In the genomic region with DNA sequence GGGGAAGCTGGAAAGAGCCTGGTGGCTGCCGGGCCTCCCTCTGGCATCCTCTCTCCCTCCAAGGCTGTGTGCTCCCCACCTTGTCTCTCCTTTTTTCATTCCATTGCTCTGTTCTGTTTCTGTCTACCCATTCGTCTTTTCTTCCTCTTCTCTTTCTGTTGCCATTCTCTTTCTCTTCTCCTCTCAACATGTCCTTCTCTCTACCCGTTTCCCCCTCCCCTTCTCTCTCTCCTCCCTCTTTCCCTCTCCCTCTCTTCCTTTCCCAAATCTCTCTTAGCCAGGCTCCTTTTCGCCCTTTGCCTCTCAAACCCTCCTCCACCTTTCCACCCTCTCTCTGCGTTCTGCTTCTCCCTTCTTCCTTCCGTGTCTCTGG, we compare ENCODE assay signal across 21 cellular contexts. TPM values are rescaled to one million over a fixed set of nuclear protein-coding genes. Genes with fewer than 3 reads are reported as not detected.
"Had no signal": no experiment of that assay in that cellular context is flagged by ENCODE, and none has a peak within 500 bp of the region (broad histone marks: within the 10 kb centered on the region; RNA-seq: fewer than 3 reads in every experiment).

No MANE protein-coding gene starts in this region.

- H3K27ac ChIP-seq: brain microvascular endothelial cell, cardiac muscle cell had no signal

- H3K9me3 Mint-ChIP-seq: T-helper 1 cell treated with Interleukin-12 subunit alpha and Interleukin-12 subunit beta and Interleukin-4 antibody, amounts not matched to agents 30 μg/mL and 1 μg/mL, for 36 hours had no signal

- H3K36me3 Mint-ChIP-seq: activated naive CD8-positive, alpha-beta T cell had no signal

- H3K4me3 Mint-ChIP-seq: activated CD8-positive, alpha-beta T cell treated with anti-CD3 and anti-CD28 coated beads, Interleukin-2, amount 10 ng/mL, durations not matched to agents 7 days and 5 days; activated naive CD8-positive, alpha-beta T cell; T-helper 1 cell treated with Interleukin-12 subunit alpha and Interleukin-12 subunit beta and Interleukin-4 antibody, amounts not matched to agents 30 μg/mL and 1 μg/mL, for 36 hours had no signal

- H3K27me3 ChIP-seq: brain microvascular endothelial cell, cardiac muscle cell had no signal

- H3K36me3 ChIP-seq: brain microvascular endothelial cell, cardiac muscle cell had no signal

- H3K27ac Mint-ChIP-seq: activated CD8-positive, alpha-beta T cell treated with anti-CD3 and anti-CD28 coated beads, Interleukin-2, amount 10 ng/mL, durations not matched to agents 7 days and 5 days; activated naive CD8-positive, alpha-beta T cell; T-helper 1 cell treated with Interleukin-12 subunit alpha and Interleukin-12 subunit beta and Interleukin-4 antibody, amounts not matched to agents 30 μg/mL and 1 μg/mL, for 36 hours had no signal

- H3K4me3 ChIP-seq: cardiac muscle cell had no signal

- H3K27me3 Mint-ChIP-seq: activated naive CD8-positive, alpha-beta T cell had no signal

- ATAC-seq: activated CD8-positive, alpha-beta T cell treated with anti-CD3 and anti-CD28 coated beads, Interleukin-2, amount 10 ng/mL, durations not matched to agents 7 days and 5 days; Panc1 had no signal

- DNase-seq: activated CD4-positive, alpha-beta T cell treated with anti-CD3 and anti-CD28 coated beads, Interleukin-2, amount 50 U/mL, for 4 hours; activated CD8-positive, alpha-beta memory T cell treated with anti-CD3 and anti-CD28 coated beads, Interleukin-2, amount 50 U/mL, for 48 hours; activated CD8-positive, alpha-beta T cell treated with anti-CD3 and anti-CD28 coated beads, Interleukin-2, amount 10 ng/mL, durations not matched to agents 7 days and 5 days; activated naive CD4-positive, alpha-beta T cell; activated T-cell treated with anti-CD3 and anti-CD28 coated beads, Interleukin-2, amount 50 U/mL, for 1 hour; amygdala; NCI-H1092 treated with DMSO at 0.1 percent for 48 hours; NCI-H1417 treated with DMSO at 0.1 percent for 48 hours; NCI-H1694; NCI-H2029; NCI-H510A; NCI-H526 treated with DMSO at 0.1 percent for 48 hours; NCI-H82; OCI-M1; SHP77 had no signal

RNA-seq across cellular contexts. Expression of a gene that starts 19.4 kb away (rescaled TPM):
- total RNA-seq: activated CD8-positive, alpha-beta T cell treated with anti-CD3 and anti-CD28 coated beads, Interleukin-2, amount 10 ng/mL, durations not matched to agents 7 days and 5 days; SK-MEL-5 had no signal
- polyA plus RNA-seq: cardiac muscle cell had no signal
